ENCODE assay signal across 1 cellular context in genomic region chr9:128249914-128250838, GRCh38.
A peak's percentile ranks its signal among the peaks of the same experiment; 100 is the strongest.
TF ChIP-seq lines count a peak whose summit lies in the region.

No MANE protein-coding gene starts in this region.

TF ChIP-seq in K562, 482 proteins besides CTCF, POLR2A, EP300 and RAD21 (continued from another document):
- TF ChIP-seq REST (CRISPR knock-in tag; IDR thresholded peaks at IDR 0.05; ENCODE audit: low read depth) = peak; percentile 76; the same call in 1 of the 2 replicates
- TF ChIP-seq CBX5 (IDR thresholded peaks at IDR 0.05; ENCODE audit: borderline replicate concordance, low read depth) = no peak
- TF ChIP-seq, protein P1, sequence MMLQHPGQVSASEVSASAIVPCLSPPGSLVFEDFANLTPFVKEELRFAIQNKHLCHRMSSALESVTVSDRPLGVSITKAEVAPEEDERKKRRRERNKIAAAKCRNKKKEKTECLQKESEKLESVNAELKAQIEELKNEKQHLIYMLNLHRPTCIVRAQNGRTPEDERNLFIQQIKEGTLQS (IDR thresholded peaks at IDR 0.05) = no peak
- TF ChIP-seq, protein P1 (CRISPR knock-in tag; conservative IDR thresholded peaks at IDR 0.05) = peak; percentile 38; the same call in 1 of the 2 replicates
- 0 out of 2 replicates have a peak, but pooled peaks have one; percentile 70 for TF ChIP-seq HIVEP1 (CRISPR knock-in tag; IDR thresholded peaks at IDR 0.05)
- peak; percentile 94 for TF ChIP-seq ZSCAN29 (IDR thresholded peaks at IDR 0.05)
- TF ChIP-seq NR4A1 (CRISPR knock-in tag; IDR thresholded peaks at IDR 0.05) = no peak
- peak; percentile 74 for TF ChIP-seq NR4A1 (tag; IDR thresholded peaks at IDR 0.05)
- TF ChIP-seq CREM (IDR thresholded peaks at IDR 0.05; ENCODE audit: low read depth) = no peak
- 0 out of 2 replicates have a peak, but pooled peaks have one; percentile 24 for TF ChIP-seq SRSF1 (IDR thresholded peaks at IDR 0.05; ENCODE audit: low read depth, low read length)
- TF ChIP-seq SAP30 (IDR thresholded peaks at IDR 0.05; ENCODE audit: borderline replicate concordance, insufficient read depth, low read depth, low read length, poor library complexity, severe bottlenecking) = peak; percentile 75
- no peak for TF ChIP-seq ZNF444 (CRISPR knock-in tag; IDR thresholded peaks at IDR 0.05)
- TF ChIP-seq, protein P2, sequence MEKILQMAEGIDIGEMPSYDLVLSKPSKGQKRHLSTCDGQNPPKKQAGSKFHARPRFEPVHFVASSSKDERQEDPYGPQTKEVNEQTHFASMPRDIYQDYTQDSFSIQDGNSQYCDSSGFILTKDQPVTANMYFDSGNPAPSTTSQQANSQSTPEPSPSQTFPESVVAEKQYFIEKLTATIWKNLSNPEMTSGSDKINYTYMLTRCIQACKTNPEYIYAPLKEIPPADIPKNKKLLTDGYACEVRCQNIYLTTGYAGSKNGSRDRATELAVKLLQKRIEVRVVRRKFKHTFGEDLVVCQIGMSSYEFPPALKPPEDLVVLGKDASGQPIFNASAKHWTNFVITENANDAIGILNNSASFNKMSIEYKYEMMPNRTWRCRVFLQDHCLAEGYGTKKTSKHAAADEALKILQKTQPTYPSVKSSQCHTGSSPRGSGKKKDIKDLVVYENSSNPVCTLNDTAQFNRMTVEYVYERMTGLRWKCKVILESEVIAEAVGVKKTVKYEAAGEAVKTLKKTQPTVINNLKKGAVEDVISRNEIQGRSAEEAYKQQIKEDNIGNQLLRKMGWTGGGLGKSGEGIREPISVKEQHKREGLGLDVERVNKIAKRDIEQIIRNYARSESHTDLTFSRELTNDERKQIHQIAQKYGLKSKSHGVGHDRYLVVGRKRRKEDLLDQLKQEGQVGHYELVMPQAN (IDR thresholded peaks at IDR 0.05; ENCODE audit: borderline replicate concordance) = 0 out of 2 replicates have a peak, but pooled peaks have one; percentile 31
- no peak for TF ChIP-seq ZNF436 (CRISPR knock-in tag; IDR thresholded peaks at IDR 0.05)
- peak in 1 of 2 experiments; percentile 43; a peak in 1 of 4 replicates for TF ChIP-seq SIN3A (IDR thresholded peaks at IDR 0.05; ENCODE audit: borderline replicate concordance in 2 of 2, control insufficient read depth in 1 of 2, low read depth in 2 of 2, low read length in 2 of 2)
- no peak for TF ChIP-seq SMARCE1 (IDR thresholded peaks at IDR 0.05)
- TF ChIP-seq, protein P3, sequence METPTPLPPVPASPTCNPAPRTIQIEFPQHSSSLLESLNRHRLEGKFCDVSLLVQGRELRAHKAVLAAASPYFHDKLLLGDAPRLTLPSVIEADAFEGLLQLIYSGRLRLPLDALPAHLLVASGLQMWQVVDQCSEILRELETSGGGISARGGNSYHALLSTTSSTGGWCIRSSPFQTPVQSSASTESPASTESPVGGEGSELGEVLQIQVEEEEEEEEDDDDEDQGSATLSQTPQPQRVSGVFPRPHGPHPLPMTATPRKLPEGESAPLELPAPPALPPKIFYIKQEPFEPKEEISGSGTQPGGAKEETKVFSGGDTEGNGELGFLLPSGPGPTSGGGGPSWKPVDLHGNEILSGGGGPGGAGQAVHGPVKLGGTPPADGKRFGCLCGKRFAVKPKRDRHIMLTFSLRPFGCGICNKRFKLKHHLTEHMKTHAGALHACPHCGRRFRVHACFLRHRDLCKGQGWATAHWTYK (CRISPR knock-in tag; IDR thresholded peaks at IDR 0.05) = 0 out of 2 replicates have a peak, but pooled peaks have one; percentile 58
- peak; percentile 61; the same call in 1 of the 2 replicates for TF ChIP-seq E2F3 (CRISPR knock-in tag; IDR thresholded peaks at IDR 0.05)
- TF ChIP-seq ZBTB17 (CRISPR knock-in tag; IDR thresholded peaks at IDR 0.05) = peak; percentile 74; the same call in 1 of the 2 replicates
- no peak for TF ChIP-seq CEBPG (CRISPR knock-in tag; IDR thresholded peaks at IDR 0.05)
- no peak for TF ChIP-seq CEBPG (tag; conservative IDR thresholded peaks at IDR 0.05 in 1 of 2, IDR thresholded peaks at IDR 0.05 in 1 of 2)
- no peak for TF ChIP-seq ZNF277 (CRISPR knock-in tag; IDR thresholded peaks at IDR 0.05; ENCODE audit: borderline replicate concordance)
- no peak for TF ChIP-seq MTA3 (IDR thresholded peaks at IDR 0.05; ENCODE audit: borderline replicate concordance)
- TF ChIP-seq BHLHE40 (IDR thresholded peaks at IDR 0.05; ENCODE audit: low read length) = 0 out of 2 replicates have a peak, but pooled peaks have one; percentile 3
- TF ChIP-seq HNRNPLL (IDR thresholded peaks at IDR 0.05; ENCODE audit: low read depth, low read length, poor library complexity, severe bottlenecking) = peak; percentile 82
- no peak for TF ChIP-seq KAT7 (CRISPR knock-in tag; IDR thresholded peaks at IDR 0.05; ENCODE audit: borderline replicate concordance)
- TF ChIP-seq, protein P4, sequence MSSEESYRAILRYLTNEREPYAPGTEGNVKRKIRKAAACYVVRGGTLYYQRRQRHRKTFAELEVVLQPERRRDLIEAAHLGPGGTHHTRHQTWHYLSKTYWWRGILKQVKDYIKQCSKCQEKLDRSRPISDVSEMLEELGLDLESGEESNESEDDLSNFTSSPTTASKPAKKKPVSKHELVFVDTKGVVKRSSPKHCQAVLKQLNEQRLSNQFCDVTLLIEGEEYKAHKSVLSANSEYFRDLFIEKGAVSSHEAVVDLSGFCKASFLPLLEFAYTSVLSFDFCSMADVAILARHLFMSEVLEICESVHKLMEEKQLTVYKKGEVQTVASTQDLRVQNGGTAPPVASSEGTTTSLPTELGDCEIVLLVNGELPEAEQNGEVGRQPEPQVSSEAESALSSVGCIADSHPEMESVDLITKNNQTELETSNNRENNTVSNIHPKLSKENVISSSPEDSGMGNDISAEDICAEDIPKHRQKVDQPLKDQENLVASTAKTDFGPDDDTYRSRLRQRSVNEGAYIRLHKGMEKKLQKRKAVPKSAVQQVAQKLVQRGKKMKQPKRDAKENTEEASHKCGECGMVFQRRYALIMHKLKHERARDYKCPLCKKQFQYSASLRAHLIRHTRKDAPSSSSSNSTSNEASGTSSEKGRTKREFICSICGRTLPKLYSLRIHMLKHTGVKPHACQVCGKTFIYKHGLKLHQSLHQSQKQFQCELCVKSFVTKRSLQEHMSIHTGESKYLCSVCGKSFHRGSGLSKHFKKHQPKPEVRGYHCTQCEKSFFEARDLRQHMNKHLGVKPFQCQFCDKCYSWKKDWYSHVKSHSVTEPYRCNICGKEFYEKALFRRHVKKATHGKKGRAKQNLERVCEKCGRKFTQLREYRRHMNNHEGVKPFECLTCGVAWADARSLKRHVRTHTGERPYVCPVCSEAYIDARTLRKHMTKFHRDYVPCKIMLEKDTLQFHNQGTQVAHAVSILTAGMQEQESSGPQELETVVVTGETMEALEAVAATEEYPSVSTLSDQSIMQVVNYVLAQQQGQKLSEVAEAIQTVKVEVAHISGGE (CRISPR knock-in tag; IDR thresholded peaks at IDR 0.05) = no peak
- TF ChIP-seq CBX3 (IDR thresholded peaks at IDR 0.05; ENCODE audit: borderline replicate concordance in 1 of 2, low read length in 2 of 2) = 0 out of 3 replicates have a peak, but pooled peaks of 1 of the 2 experiments have one; percentile 3
- peak; percentile 80 for TF ChIP-seq TBP (optimal IDR thresholded peaks at IDR 0.05; ENCODE audit: low read depth, low read length)
- TF ChIP-seq NFRKB (IDR thresholded peaks at IDR 0.05; ENCODE audit: low read depth) = no peak
- TF ChIP-seq DPF2 (IDR thresholded peaks at IDR 0.05) = no peak
- no peak for TF ChIP-seq CHAMP1 (IDR thresholded peaks at IDR 0.05)
- no peak for TF ChIP-seq ATF1 (CRISPR knock-in tag; IDR thresholded peaks at IDR 0.05)
- peak; percentile 96 for TF ChIP-seq ATF1 (tag; IDR thresholded peaks at IDR 0.05)
- TF ChIP-seq, protein P5, sequence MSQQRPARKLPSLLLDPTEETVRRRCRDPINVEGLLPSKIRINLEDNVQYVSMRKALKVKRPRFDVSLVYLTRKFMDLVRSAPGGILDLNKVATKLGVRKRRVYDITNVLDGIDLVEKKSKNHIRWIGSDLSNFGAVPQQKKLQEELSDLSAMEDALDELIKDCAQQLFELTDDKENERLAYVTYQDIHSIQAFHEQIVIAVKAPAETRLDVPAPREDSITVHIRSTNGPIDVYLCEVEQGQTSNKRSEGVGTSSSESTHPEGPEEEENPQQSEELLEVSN (IDR thresholded peaks at IDR 0.05; ENCODE audit: borderline replicate concordance in 1 of 2, extremely low read depth in 1 of 2, insufficient read depth in 1 of 2, insufficient read length in 1 of 2, low read depth in 1 of 2, low read length in 1 of 2, poor library complexity in 1 of 2, severe bottlenecking in 1 of 2) = peak; percentile 25 to 30
- 0 out of 2 replicates have a peak, but pooled peaks have one; percentile 43 for TF ChIP-seq RHOXF2B (CRISPR knock-in tag; conservative IDR thresholded peaks at IDR 0.05)
